8 cellular contexts compared by ENCODE assay signal in the genomic region with DNA sequence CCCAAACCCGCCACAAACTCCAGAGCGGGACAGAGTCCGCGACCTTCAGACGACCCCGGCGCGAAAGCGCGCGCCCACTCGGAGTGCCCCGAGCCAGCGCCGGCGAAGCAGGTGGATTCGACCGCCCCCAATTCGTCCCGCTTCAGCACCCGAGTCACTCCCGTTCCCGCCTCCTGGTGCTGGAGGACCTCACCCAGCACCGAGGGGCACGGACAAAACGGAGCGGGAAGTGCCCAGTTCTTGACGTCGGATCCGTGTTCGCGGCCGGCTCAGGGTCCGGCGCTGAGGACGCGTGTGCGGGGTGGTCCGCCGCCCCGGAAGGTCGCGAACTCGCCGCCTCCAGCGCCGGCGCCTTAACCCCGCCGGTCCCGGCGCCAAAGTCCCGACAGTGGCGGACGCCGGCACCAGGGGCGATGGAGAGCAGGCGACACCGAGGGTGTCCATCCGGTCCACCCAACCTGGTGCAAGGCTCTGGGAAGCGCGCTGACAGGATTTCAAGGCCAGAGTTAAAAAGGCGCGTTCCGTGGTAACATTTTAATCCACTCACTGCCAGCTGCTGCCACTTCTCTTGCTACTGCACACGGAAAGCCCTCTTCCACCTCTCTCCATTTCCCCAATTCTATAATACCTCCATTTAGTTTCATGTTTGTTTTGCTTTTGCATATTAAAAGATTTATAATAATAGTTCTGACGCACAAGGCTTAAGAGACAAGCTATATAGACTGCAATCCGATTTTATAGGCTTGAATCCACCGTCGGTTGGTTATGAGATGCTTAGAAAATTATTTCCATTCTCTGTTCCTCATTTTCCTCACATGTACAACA.
A peak's percentile ranks its signal among the peaks of the same experiment; 100 is the strongest.
DNase-seq lines count a peak whose midpoint lies in the region; ATAC-seq and TF ChIP-seq lines count a peak whose summit lies in the region.

No MANE protein-coding gene starts in this region.

- POLR2A ChIA-PET in activated CD4-positive, alpha-beta memory T cell treated with anti-CD3 and anti-CD28 coated beads for 36 hours (lab: Charles Lee), result no interaction called here

- H2AFZ ChIP-seq in trophoblast cell (ENCODE audit: insufficient read depth, low read length, poor library complexity), result peak overlapping the region; percentile 25

- H3K9ac ChIP-seq in trophoblast cell (ENCODE audit: low read length), result no peak overlapping the region

- intact Hi-C loops in activated CD4-positive, alpha-beta memory T cell treated with anti-CD3 and anti-CD28 coated beads for 36 hours (cut with micrococcal nuclease), result loop anchor here (1.0 kb wide), 1 partner anchor 128 kb away; no protein-coding TSS in a partner anchor

- no peak overlapping the region for H3K23ac ChIP-seq in trophoblast cell (ENCODE audit: low read length)

- H2BK12ac ChIP-seq in trophoblast cell (ENCODE audit: low read length), result peak overlapping the region; percentile 27

- H4K12ac ChIP-seq in trophoblast cell (ENCODE audit: low read depth, low read length), result peak overlapping the region; percentile 18

- no peak overlapping the region for H2AK5ac ChIP-seq in trophoblast cell (ENCODE audit: low read length)

- H3K27me3 ChIP-seq in gastroesophageal sphincter (peaks cover 23% of the 10 kb centered on the region), trophoblast cell (ENCODE audit: insufficient read depth, low read length) (no peaks in the 10 kb centered on the region)

- H4K8ac ChIP-seq in trophoblast cell (ENCODE audit: low read depth, low read length), result peak overlapping the region; percentile 74

- H3K79me2 ChIP-seq in trophoblast cell (ENCODE audit: control insufficient read depth, insufficient read depth, low read length, poor library complexity), result peaks cover 2% of the 10 kb centered on the region

- no peak overlapping the region for H3K27ac Mint-ChIP-seq in activated CD4-positive, alpha-beta memory T cell treated with anti-CD3 and anti-CD28 coated beads for 36 hours
- H3K27ac Mint-ChIP-seq in effector memory CD8-positive, alpha-beta T cell, result no peak overlapping the region

- no peak overlapping the region for H2BK120ac ChIP-seq in trophoblast cell (ENCODE audit: insufficient read depth, low read length, poor library complexity)

- peak; percentile 60 for ATAC-seq in HG02938 (IDR thresholded peaks at IDR 0.05; ENCODE audit: unreplicated experiment)
- ATAC-seq in gastroesophageal sphincter, result peak; percentile 88
- no peak for ATAC-seq in effector memory CD8-positive, alpha-beta T cell (replicated peaks)

- no peak overlapping the region for H3K4me3 Mint-ChIP-seq in activated CD4-positive, alpha-beta memory T cell treated with anti-CD3 and anti-CD28 coated beads for 36 hours
- H3K4me3 Mint-ChIP-seq in effector memory CD8-positive, alpha-beta T cell, result peak overlapping the region in 1 of 2 donors; percentile 30

- TF ChIP-seq EP300 in gastroesophageal sphincter (IDR thresholded peaks at IDR 0.05), result no peak

- H3K36me3 ChIP-seq in gastroesophageal sphincter (no peaks in the 10 kb centered on the region), trophoblast cell (ENCODE audit: control insufficient read depth in 1 of 2, insufficient read depth in 2 of 2, low read length in 2 of 2) (no peaks in the 10 kb centered on the region)

- DNase-seq in GM13977 (ENCODE audit: low spot score) (peak; percentile 59), trophoblast cell (peak; percentile 17 to 68), Kasumi-1 (lab: John Stamatoyannopoulos, UW) (no peak), RKO (ENCODE audit: low spot score) (no peak)
- DNase-seq in activated CD4-positive, alpha-beta memory T cell treated with anti-CD3 and anti-CD28 coated beads for 36 hours, result peak; percentile 55
- no peak for DNase-seq in effector memory CD8-positive, alpha-beta T cell

- TF ChIP-seq CTCF in GM13977 (IDR thresholded peaks at IDR 0.05; ENCODE audit: extremely low read depth, insufficient read depth, missing control alignments) (peak; percentile 24), gastroesophageal sphincter (IDR thresholded peaks at IDR 0.05) (peak; percentile 59 to 93 (median 78))

- H3K9me3 ChIP-seq in gastroesophageal sphincter (peaks cover 0 to 8% (median 0%) of the 10 kb centered on the region in 3 donors), trophoblast cell (ENCODE audit: insufficient read depth, low read depth, low read length) (peaks cover 4% of the 10 kb centered on the region)

- H3K27me3 Mint-ChIP-seq in activated CD4-positive, alpha-beta memory T cell treated with anti-CD3 and anti-CD28 coated beads for 36 hours, result peaks cover 19% of the 10 kb centered on the region
- H3K27me3 Mint-ChIP-seq in effector memory CD8-positive, alpha-beta T cell, result peaks cover 24 to 25% of the 10 kb centered on the region in 2 donors

- in situ Hi-C loops in GM13977 (cut with MboI; ENCODE audit: low pct_unique_long_range_greater_than_20kb, low sequenced_read_pairs, unreplicated experiment), result no loop called here

- H3K18ac ChIP-seq in trophoblast cell (ENCODE audit: low read length), result no peak overlapping the region

- H3K4me3 ChIP-seq in gastroesophageal sphincter (peak overlapping the region; percentile 64 to 72), trophoblast cell (ENCODE audit: low read depth, low read length) (peak overlapping the region; percentile 30)

- WGBS in gastroesophageal sphincter (ENCODE audit: low coverage in 1 of 2), 2 donors, result 9 to 11% methylated on average over 12 to 27 of the region's 70 CpGs
- no CpG with 5 or more reads among the region's 70 CpGs for WGBS in trophoblast cell (ENCODE audit: extremely low coverage, insufficient coverage, insufficient read length)

- TF ChIP-seq POLR2A in gastroesophageal sphincter (IDR thresholded peaks at IDR 0.05), result no peak

- peak overlapping the region in 1 of 4 donors; percentile 55 for H3K27ac ChIP-seq in gastroesophageal sphincter
- H3K27ac ChIP-seq in trophoblast cell (ENCODE audit: low read depth, low read length), result no peak overlapping the region

- no peak overlapping the region for H2BK5ac ChIP-seq in trophoblast cell (ENCODE audit: low read depth, low read length, poor library complexity)

- H4K91ac ChIP-seq in trophoblast cell (ENCODE audit: low read depth, low read length), result peak overlapping the region; percentile 56

- H3K36me3 Mint-ChIP-seq in activated CD4-positive, alpha-beta memory T cell treated with anti-CD3 and anti-CD28 coated beads for 36 hours, result no peaks in the 10 kb centered on the region
- no peaks in the 10 kb centered on the region for H3K36me3 Mint-ChIP-seq in effector memory CD8-positive, alpha-beta T cell (ENCODE audit: insufficient read depth)

- no peak overlapping the region for H3K4ac ChIP-seq in trophoblast cell (ENCODE audit: low read depth, low read length)

- H3K4me2 ChIP-seq in trophoblast cell (ENCODE audit: low read length), result peak overlapping the region; percentile 40

- peaks cover 0 to 18% (median 6%) of the 10 kb centered on the region in 3 donors for H3K4me1 ChIP-seq in gastroesophageal sphincter
- no peaks in the 10 kb centered on the region for H3K4me1 ChIP-seq in trophoblast cell (ENCODE audit: control insufficient read depth in 1 of 2, insufficient read depth in 2 of 2, low read length in 2 of 2)

- CTCF ChIA-PET in activated CD4-positive, alpha-beta memory T cell treated with anti-CD3 and anti-CD28 coated beads for 36 hours (lab: Charles Lee), result interaction anchor here (1.3 kb wide), 1 partner anchor 128 kb away, joined by 3 read pairs; no protein-coding TSS in a partner anchor

- H3K14ac ChIP-seq in trophoblast cell (ENCODE audit: low read length), result no peak overlapping the region

- H3K9me3 Mint-ChIP-seq in activated CD4-positive, alpha-beta memory T cell treated with anti-CD3 and anti-CD28 coated beads for 36 hours, result peaks cover 20% of the 10 kb centered on the region
- peaks cover 4 to 7% of the 10 kb centered on the region in 2 donors for H3K9me3 Mint-ChIP-seq in effector memory CD8-positive, alpha-beta T cell

- H3K79me1 ChIP-seq in trophoblast cell (ENCODE audit: low read length), result no peaks in the 10 kb centered on the region

- peaks cover 2% of the 10 kb centered on the region for H3K4me1 Mint-ChIP-seq in activated CD4-positive, alpha-beta memory T cell treated with anti-CD3 and anti-CD28 coated beads for 36 hours (ENCODE audit: low read depth)
- no peaks in the 10 kb centered on the region for H3K4me1 Mint-ChIP-seq in effector memory CD8-positive, alpha-beta T cell (ENCODE audit: low read depth in 2 of 2)

Comparison
In these comparisons a context has a peak if more than half of its experiments do, and no peak if none do; other contexts are left out.
1. DNase-seq: peak in GM13977 (single experiment), activated CD4-positive, alpha-beta memory T cell treated with anti-CD3 and anti-CD28 coated beads for 36 hours (single experiment) and trophoblast cell (2 of 2); none in effector memory CD8-positive, alpha-beta T cell (0 of 3), Kasumi-1 (0 of 2) and RKO (single experiment).